In genomic region chr1:3657578-3658230, GRCh38 we compare ENCODE assay signal across 19 cellular contexts. TPM values are rescaled to one million over a fixed set of nuclear protein-coding genes. Genes with fewer than 3 reads are reported as not detected.
"Had no signal": no experiment of that assay in that cellular context is flagged by ENCODE, and none has a peak within 500 bp of the region (broad histone marks: within the 10 kb centered on the region; RNA-seq: fewer than 3 reads in every experiment).

No MANE protein-coding gene starts in this region.

- H3K4me3 ChIP-seq: ascending aorta, colonic mucosa, lung, suprapubic skin had no signal

- ATAC-seq: sciatic nerve; stimulated activated naive CD8-positive, alpha-beta T cell treated with anti-CD3 and anti-CD28 coated beads, Interleukin-15, Interleukin-2, amounts not matched to agents 100 U/mL and 50 U/mL, for 24 hours had no signal

- DNase-seq: activated effector memory CD4-positive, alpha-beta T cell treated with anti-CD3 and anti-CD28 coated beads, Interleukin-2, amount 50 U/mL, for 16 hours; activated naive CD8-positive, alpha-beta T cell treated with anti-CD3 and anti-CD28 coated beads, Interleukin-2, amount 10 ng/mL, durations not matched to agents 7 days and 5 days; activated T-cell treated with anti-CD3 and anti-CD28 coated beads, Interleukin-2, amount 50 U/mL, for 24 hours; colonic mucosa; foreskin melanocyte; kidney glomerular epithelial cell; naive B cell; stimulated activated CD4-positive, alpha-beta T cell treated with anti-CD3 and anti-CD28 coated beads, Interleukin-12 subunit alpha, Interleukin-12 subunit beta, amount 100 ng/mL, for 4 hours; stimulated activated naive CD8-positive, alpha-beta T cell treated with anti-CD3 and anti-CD28 coated beads, Interleukin-15, Interleukin-2, amounts not matched to agents 100 U/mL and 50 U/mL, for 24 hours; T-helper 2 cell had no signal

- H3K9me3 ChIP-seq: ascending aorta, colonic mucosa, suprapubic skin had no signal

- H3K9me3 Mint-ChIP-seq: activated naive CD8-positive, alpha-beta T cell treated with anti-CD3 and anti-CD28 coated beads, Interleukin-2, amount 10 ng/mL, durations not matched to agents 7 days and 5 days; activated T-cell treated with anti-CD3 and anti-CD28 coated beads, Interleukin-2, amount 50 U/mL, for 24 hours; type B pancreatic cell had no signal

- H3K4me3 Mint-ChIP-seq: activated naive CD8-positive, alpha-beta T cell treated with anti-CD3 and anti-CD28 coated beads, Interleukin-2, amount 10 ng/mL, durations not matched to agents 7 days and 5 days; activated T-cell treated with anti-CD3 and anti-CD28 coated beads, Interleukin-2, amount 50 U/mL, for 24 hours; type B pancreatic cell had no signal

- H3K27ac ChIP-seq: ascending aorta, colonic mucosa, suprapubic skin had no signal

- H3K36me3 Mint-ChIP-seq: activated naive CD8-positive, alpha-beta T cell treated with anti-CD3 and anti-CD28 coated beads, Interleukin-2, amount 10 ng/mL, durations not matched to agents 7 days and 5 days; naive B cell; type B pancreatic cell had no signal

- FAIRE-seq: bronchial epithelial cell, endothelial cell of umbilical vein, TTC549 had no signal

- H3K4me1 ChIP-seq: colonic mucosa had no signal

- H3K27ac Mint-ChIP-seq: activated naive CD8-positive, alpha-beta T cell treated with anti-CD3 and anti-CD28 coated beads, Interleukin-2, amount 10 ng/mL, durations not matched to agents 7 days and 5 days; activated T-cell treated with anti-CD3 and anti-CD28 coated beads, Interleukin-2, amount 50 U/mL, for 24 hours; progenitor cell of endocrine pancreas; type B pancreatic cell had no signal

- H3K36me3 ChIP-seq: ascending aorta, colonic mucosa, suprapubic skin had no signal

RNA-seq across cellular contexts. Expression of gene TP73, which starts 5.4 kb away (rescaled TPM):
- total RNA-seq: ascending aorta, sciatic nerve had no signal
